ENCODE assay signal across 1 cellular context in the genomic region with DNA sequence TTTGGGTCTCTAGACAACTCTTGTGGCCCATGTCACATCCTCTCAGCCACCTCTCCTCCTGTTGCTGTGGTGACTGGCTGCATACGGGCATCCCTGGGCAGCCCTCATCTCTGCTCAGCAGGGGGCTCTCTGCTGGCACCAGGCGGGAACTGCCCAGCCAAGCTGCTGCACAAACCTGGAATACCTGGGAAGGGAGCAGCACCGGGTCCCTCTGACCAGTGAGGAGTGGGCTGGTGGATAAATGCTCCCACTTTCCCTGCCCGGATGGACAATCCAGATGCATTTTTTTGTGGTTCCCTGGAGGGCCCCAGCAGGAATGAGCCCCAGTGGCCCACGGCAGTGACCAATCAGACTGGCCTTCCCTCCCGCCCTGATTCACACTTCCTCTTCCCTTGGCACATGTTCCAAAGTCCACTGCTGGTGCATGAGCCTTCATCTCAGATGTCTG.
TF ChIP-seq lines count a peak whose summit lies in the region.

No MANE protein-coding gene starts in this region.

TF ChIP-seq in HepG2, 621 proteins besides CTCF, POLR2A, EP300 and RAD21 (continued from another document):
- TF ChIP-seq REST (IDR thresholded peaks at IDR 0.05; ENCODE audit: borderline replicate concordance in 1 of 2, low read depth in 1 of 2, low read length in 2 of 2) (no peak), ZFP41 (CRISPR knock-in tag; IDR thresholded peaks at IDR 0.05; ENCODE audit: borderline replicate concordance) (no peak), STAT5B (CRISPR knock-in tag; IDR thresholded peaks at IDR 0.05) (no peak), ATF7-NPFF (CRISPR knock-in tag; IDR thresholded peaks at IDR 0.05; ENCODE audit: low read depth) (no peak)
